11 cellular contexts compared by ENCODE assay signal in genomic region chr18:31512203-31512764, GRCh38. TPM values are rescaled to one million over a fixed set of nuclear protein-coding genes. Genes with fewer than 3 reads are reported as not detected.
DNase-seq lines count a peak whose midpoint lies in the region; ATAC-seq and TF ChIP-seq lines count a peak whose summit lies in the region.
"Had no signal": no experiment of that assay in that cellular context is flagged by ENCODE, and none has a peak within 500 bp of the region (broad histone marks: within the 10 kb centered on the region; RNA-seq: fewer than 3 reads in every experiment).

No MANE protein-coding gene starts in this region.

- H3K4me3 Mint-ChIP-seq in GM23338: no peak overlapping the region
- H3K4me3 Mint-ChIP-seq in progenitor cell of endocrine pancreas (ENCODE audit: low read depth): no peak overlapping the region
- H3K4me3 Mint-ChIP-seq: activated T-helper 17 cell treated with anti-CD3 and anti-CD28 coated beads, Interleukin-2, amount 50 U/mL, for 72 hours had no signal

- H3K36me3 Mint-ChIP-seq in GM23338 (ENCODE audit: low read depth) (peaks cover 7% of the 10 kb centered on the region), progenitor cell of endocrine pancreas (ENCODE audit: insufficient read depth) (peaks cover 10% of the 10 kb centered on the region)

- no peak overlapping the region for H3K4me2 ChIP-seq in GM23338

- H3K4me3 ChIP-seq in GM23338: no peak overlapping the region
- no peak overlapping the region for H3K4me3 ChIP-seq in SJSA1
- no peak overlapping the region for H3K4me3 ChIP-seq in fibroblast of villous mesenchyme (ENCODE audit: low read depth, low read length)
- H3K4me3 ChIP-seq: thyroid gland had no signal

- peaks cover 44% of the 10 kb centered on the region for H4K20me1 ChIP-seq in GM23338 (replicated peaks; ENCODE audit: insufficient read depth)

- H3K27me3 ChIP-seq in GM23338 (ENCODE audit: insufficient read depth): no peaks in the 10 kb centered on the region
- no peaks in the 10 kb centered on the region for H3K27me3 ChIP-seq in SJSA1 (replicated peaks)
- H3K27me3 ChIP-seq: thyroid gland had no signal

- DNase-seq in GM23338 (ENCODE audit: low spot score) (no peak), SJSA1 (ENCODE audit: low read depth in 1 of 2, low spot score in 2 of 2) (peak; percentile 80 to 87), fibroblast of villous mesenchyme (ENCODE audit: low read depth) (peak; percentile 82), progenitor cell of endocrine pancreas (ENCODE audit: low spot score, unreplicated experiment) (no peak), GF-D8 (lab: John Stamatoyannopoulos, UW) (no peak), SK-N-DZ (ENCODE audit: low spot score) (no peak), occipital lobe (lab: John Stamatoyannopoulos, UW) (no peak)
- DNase-seq: NCI-H345, thyroid gland had no signal

- H3K4me1 Mint-ChIP-seq in GM23338 (peaks cover 22% of the 10 kb centered on the region), progenitor cell of endocrine pancreas (ENCODE audit: low read depth) (peaks cover 38% of the 10 kb centered on the region)
- H3K4me1 Mint-ChIP-seq: activated T-helper 17 cell treated with anti-CD3 and anti-CD28 coated beads, Interleukin-2, amount 50 U/mL, for 72 hours had no signal

- H3K27me3 Mint-ChIP-seq in GM23338 (ENCODE audit: insufficient read depth, low read depth, poor library complexity) (peaks cover 2% of the 10 kb centered on the region), progenitor cell of endocrine pancreas (no peaks in the 10 kb centered on the region)

- peaks cover 25% of the 10 kb centered on the region for H3K4me1 ChIP-seq in GM23338 (ENCODE audit: insufficient read depth)
- peaks cover 48% of the 10 kb centered on the region for H3K4me1 ChIP-seq in SJSA1 (replicated peaks)

- H3K36me3 ChIP-seq in GM23338 (ENCODE audit: insufficient read depth): no peaks in the 10 kb centered on the region
- no peaks in the 10 kb centered on the region for H3K36me3 ChIP-seq in SJSA1
- H3K36me3 ChIP-seq: thyroid gland had no signal

- TF ChIP-seq CTCF in GM23338 (conservative IDR thresholded peaks at IDR 0.05; ENCODE audit: low read depth in 2 of 2): no peak
- TF ChIP-seq CTCF in fibroblast of villous mesenchyme (IDR thresholded peaks at IDR 0.05; ENCODE audit: insufficient read depth, low read depth, low read length): no peak
- no peak for TF ChIP-seq CTCF in progenitor cell of endocrine pancreas (IDR thresholded peaks at IDR 0.05; ENCODE audit: unreplicated experiment)

- H3K9me3 ChIP-seq in SJSA1 (replicated peaks): no peaks in the 10 kb centered on the region
- H3K9me3 ChIP-seq: thyroid gland had no signal

- peak overlapping the region; percentile 8; the same call in 1 of the 2 replicates for H3K27ac Mint-ChIP-seq in GM23338
- H3K27ac Mint-ChIP-seq in progenitor cell of endocrine pancreas: peak overlapping the region; percentile 22
- H3K27ac Mint-ChIP-seq: activated T-helper 17 cell treated with anti-CD3 and anti-CD28 coated beads, Interleukin-2, amount 50 U/mL, for 72 hours had no signal

- ATAC-seq in GM23338 (peak; percentile 57), HG02642 (IDR thresholded peaks at IDR 0.05; ENCODE audit: poor library complexity, unreplicated experiment) (no peak)
- ATAC-seq: activated T-helper 17 cell treated with anti-CD3 and anti-CD28 coated beads, Interleukin-2, amount 50 U/mL, for 72 hours had no signal

- no peak overlapping the region for H2AFZ ChIP-seq in GM23338

- H3K9me3 Mint-ChIP-seq in GM23338 (peaks cover 3% of the 10 kb centered on the region; the same call in 2 of the 3 replicates), progenitor cell of endocrine pancreas (ENCODE audit: low read depth) (no peaks in the 10 kb centered on the region)
- H3K9me3 Mint-ChIP-seq: activated T-helper 17 cell treated with anti-CD3 and anti-CD28 coated beads, Interleukin-2, amount 50 U/mL, for 72 hours had no signal

- H3F3A ChIP-seq in GM23338 (replicated peaks; ENCODE audit: low read depth): no peaks in the 10 kb centered on the region

- peaks cover 98% of the 10 kb centered on the region for H3K79me2 ChIP-seq in GM23338 (replicated peaks; ENCODE audit: insufficient read depth)

- no peaks in the 10 kb centered on the region for H3K9me2 ChIP-seq in GM23338 (ENCODE audit: insufficient read depth)

- H3K27ac ChIP-seq in GM23338 (ENCODE audit: low read depth) (no peak overlapping the region), SJSA1 (peak overlapping the region; percentile 86)
- H3K27ac ChIP-seq: thyroid gland had no signal

TF ChIP-seq in GM23338, 12 proteins besides CTCF, POLR2A, EP300 and RAD21 (continues in another document):
- TF ChIP-seq ZNF331 (CRISPR knock-in tag; IDR thresholded peaks at IDR 0.05; ENCODE audit: low read depth) (no peak), POLR2AphosphoS5 (IDR thresholded peaks at IDR 0.05; ENCODE audit: low read depth) (no peak), JUNB (IDR thresholded peaks at IDR 0.05; ENCODE audit: unreplicated experiment) (no peak)
- TF ChIP-seq, protein P1, sequence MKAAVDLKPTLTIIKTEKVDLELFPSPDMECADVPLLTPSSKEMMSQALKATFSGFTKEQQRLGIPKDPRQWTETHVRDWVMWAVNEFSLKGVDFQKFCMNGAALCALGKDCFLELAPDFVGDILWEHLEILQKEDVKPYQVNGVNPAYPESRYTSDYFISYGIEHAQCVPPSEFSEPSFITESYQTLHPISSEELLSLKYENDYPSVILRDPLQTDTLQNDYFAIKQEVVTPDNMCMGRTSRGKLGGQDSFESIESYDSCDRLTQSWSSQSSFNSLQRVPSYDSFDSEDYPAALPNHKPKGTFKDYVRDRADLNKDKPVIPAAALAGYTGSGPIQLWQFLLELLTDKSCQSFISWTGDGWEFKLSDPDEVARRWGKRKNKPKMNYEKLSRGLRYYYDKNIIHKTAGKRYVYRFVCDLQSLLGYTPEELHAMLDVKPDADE (IDR thresholded peaks at IDR 0.05): no peak
- TF ChIP-seq, protein P2, sequence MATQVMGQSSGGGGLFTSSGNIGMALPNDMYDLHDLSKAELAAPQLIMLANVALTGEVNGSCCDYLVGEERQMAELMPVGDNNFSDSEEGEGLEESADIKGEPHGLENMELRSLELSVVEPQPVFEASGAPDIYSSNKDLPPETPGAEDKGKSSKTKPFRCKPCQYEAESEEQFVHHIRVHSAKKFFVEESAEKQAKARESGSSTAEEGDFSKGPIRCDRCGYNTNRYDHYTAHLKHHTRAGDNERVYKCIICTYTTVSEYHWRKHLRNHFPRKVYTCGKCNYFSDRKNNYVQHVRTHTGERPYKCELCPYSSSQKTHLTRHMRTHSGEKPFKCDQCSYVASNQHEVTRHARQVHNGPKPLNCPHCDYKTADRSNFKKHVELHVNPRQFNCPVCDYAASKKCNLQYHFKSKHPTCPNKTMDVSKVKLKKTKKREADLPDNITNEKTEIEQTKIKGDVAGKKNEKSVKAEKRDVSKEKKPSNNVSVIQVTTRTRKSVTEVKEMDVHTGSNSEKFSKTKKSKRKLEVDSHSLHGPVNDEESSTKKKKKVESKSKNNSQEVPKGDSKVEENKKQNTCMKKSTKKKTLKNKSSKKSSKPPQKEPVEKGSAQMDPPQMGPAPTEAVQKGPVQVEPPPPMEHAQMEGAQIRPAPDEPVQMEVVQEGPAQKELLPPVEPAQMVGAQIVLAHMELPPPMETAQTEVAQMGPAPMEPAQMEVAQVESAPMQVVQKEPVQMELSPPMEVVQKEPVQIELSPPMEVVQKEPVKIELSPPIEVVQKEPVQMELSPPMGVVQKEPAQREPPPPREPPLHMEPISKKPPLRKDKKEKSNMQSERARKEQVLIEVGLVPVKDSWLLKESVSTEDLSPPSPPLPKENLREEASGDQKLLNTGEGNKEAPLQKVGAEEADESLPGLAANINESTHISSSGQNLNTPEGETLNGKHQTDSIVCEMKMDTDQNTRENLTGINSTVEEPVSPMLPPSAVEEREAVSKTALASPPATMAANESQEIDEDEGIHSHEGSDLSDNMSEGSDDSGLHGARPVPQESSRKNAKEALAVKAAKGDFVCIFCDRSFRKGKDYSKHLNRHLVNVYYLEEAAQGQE (IDR thresholded peaks at IDR 0.05; ENCODE audit: unreplicated experiment): no peak

RNA-seq across cellular contexts. Expression of gene DSG2, which starts 14.3 kb away (rescaled TPM):
- 144 and 147 TPM in 2 replicates for total RNA-seq in GM23338 (2014; rRNA removed; shearing (Covaris generic))
- polyA plus RNA-seq in GM23338 (2016; fragmentation: Nextera tagmentation; extraction: Ambion mirVana): 41.2 and 44.7 TPM in 2 replicates
- total RNA-seq in SJSA1 (2014; rRNA removed; shearing (Covaris generic)): 48.2 and 65.5 TPM in 2 replicates
- total RNA-seq in fibroblast of villous mesenchyme (2.6 and 2.9 TPM in 2 replicates), progenitor cell of endocrine pancreas (119 and 120 TPM in 2 replicates), occipital lobe (3.3 TPM)
- polyA plus RNA-seq in SK-N-DZ (2014; cell fraction: cytosol; rRNA removed): 0.06 and 0.14 TPM in 2 replicates
- polyA plus RNA-seq in SK-N-DZ (2014; cell fraction: nucleus; rRNA removed): not detected in 2 replicates

Comparison
In these comparisons a context has a peak if more than half of its experiments do, and no peak if none do; other contexts are left out.
1. DNase-seq: peak in SJSA1 (2 of 2) and fibroblast of villous mesenchyme (single experiment); none in GM23338 (single experiment), progenitor cell of endocrine pancreas (single experiment), GF-D8 (single experiment), SK-N-DZ (single experiment) and occipital lobe (single experiment).
2. RNA of gene DSG2, which starts 14.3 kb away (total RNA-seq): 144 to 147 TPM in GM23338, 119 to 120 TPM in progenitor cell of endocrine pancreas and 48.2 to 65.5 TPM in SJSA1; 3.3 TPM in occipital lobe (single experiment) and 2.6 to 2.9 TPM in fibroblast of villous mesenchyme; every median in the first group is over 10 times any median in the second.